In the genomic region with DNA sequence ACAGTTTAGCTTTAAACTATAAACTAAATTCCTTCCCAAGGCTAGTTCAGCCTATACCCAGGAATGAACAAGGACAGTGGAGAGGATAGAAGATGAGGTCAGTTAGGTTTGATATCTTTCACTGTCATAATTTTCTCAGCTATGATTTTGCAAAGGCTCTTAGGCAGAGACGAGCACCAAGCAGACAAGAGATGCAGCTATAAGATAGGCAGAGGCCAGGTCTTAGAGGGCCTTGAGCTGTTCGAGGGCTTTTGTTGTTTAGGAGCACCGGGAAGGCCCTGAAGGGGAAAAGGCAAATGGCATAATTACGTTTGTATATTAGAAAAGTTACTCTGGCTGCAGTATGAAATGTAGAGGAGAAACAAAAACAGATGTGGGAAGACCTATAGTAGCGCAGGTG, we compare ENCODE assay signal across 1 cellular context.
TF ChIP-seq lines count a peak whose summit lies in the region.

No MANE protein-coding gene starts in this region.

TF ChIP-seq in WTC11, 78 proteins besides CTCF, POLR2A, EP300 and RAD21:
- TF ChIP-seq, protein P1, sequence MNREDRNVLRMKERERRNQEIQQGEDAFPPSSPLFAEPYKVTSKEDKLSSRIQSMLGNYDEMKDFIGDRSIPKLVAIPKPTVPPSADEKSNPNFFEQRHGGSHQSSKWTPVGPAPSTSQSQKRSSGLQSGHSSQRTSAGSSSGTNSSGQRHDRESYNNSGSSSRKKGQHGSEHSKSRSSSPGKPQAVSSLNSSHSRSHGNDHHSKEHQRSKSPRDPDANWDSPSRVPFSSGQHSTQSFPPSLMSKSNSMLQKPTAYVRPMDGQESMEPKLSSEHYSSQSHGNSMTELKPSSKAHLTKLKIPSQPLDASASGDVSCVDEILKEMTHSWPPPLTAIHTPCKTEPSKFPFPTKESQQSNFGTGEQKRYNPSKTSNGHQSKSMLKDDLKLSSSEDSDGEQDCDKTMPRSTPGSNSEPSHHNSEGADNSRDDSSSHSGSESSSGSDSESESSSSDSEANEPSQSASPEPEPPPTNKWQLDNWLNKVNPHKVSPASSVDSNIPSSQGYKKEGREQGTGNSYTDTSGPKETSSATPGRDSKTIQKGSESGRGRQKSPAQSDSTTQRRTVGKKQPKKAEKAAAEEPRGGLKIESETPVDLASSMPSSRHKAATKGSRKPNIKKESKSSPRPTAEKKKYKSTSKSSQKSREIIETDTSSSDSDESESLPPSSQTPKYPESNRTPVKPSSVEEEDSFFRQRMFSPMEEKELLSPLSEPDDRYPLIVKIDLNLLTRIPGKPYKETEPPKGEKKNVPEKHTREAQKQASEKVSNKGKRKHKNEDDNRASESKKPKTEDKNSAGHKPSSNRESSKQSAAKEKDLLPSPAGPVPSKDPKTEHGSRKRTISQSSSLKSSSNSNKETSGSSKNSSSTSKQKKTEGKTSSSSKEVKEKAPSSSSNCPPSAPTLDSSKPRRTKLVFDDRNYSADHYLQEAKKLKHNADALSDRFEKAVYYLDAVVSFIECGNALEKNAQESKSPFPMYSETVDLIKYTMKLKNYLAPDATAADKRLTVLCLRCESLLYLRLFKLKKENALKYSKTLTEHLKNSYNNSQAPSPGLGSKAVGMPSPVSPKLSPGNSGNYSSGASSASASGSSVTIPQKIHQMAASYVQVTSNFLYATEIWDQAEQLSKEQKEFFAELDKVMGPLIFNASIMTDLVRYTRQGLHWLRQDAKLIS (CRISPR knock-in tag; IDR thresholded peaks at IDR 0.05; ENCODE audit: borderline replicate concordance) = no peak
- TF ChIP-seq, protein P2, sequence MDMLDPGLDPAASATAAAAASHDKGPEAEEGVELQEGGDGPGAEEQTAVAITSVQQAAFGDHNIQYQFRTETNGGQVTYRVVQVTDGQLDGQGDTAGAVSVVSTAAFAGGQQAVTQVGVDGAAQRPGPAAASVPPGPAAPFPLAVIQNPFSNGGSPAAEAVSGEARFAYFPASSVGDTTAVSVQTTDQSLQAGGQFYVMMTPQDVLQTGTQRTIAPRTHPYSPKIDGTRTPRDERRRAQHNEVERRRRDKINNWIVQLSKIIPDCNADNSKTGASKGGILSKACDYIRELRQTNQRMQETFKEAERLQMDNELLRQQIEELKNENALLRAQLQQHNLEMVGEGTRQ (CRISPR knock-in tag; IDR thresholded peaks at IDR 0.05) = no peak
- TF ChIP-seq ZNF396 (CRISPR knock-in tag; IDR thresholded peaks at IDR 0.05; ENCODE audit: borderline replicate concordance) (no peak), ZNF425 (CRISPR knock-in tag; conservative IDR thresholded peaks at IDR 0.05) (no peak), E2F1 (CRISPR knock-in tag; IDR thresholded peaks at IDR 0.05) (no peak), ESRRA (CRISPR knock-in tag; IDR thresholded peaks at IDR 0.05; ENCODE audit: borderline replicate concordance) (no peak), ZNF671 (CRISPR knock-in tag; IDR thresholded peaks at IDR 0.05) (no peak), ELF4 (CRISPR knock-in tag; IDR thresholded peaks at IDR 0.05; ENCODE audit: low read depth) (no peak), ZNF219 (CRISPR knock-in tag; IDR thresholded peaks at IDR 0.05; ENCODE audit: borderline replicate concordance) (no peak), HMGA2 (CRISPR knock-in tag; IDR thresholded peaks at IDR 0.05) (no peak), JUN (CRISPR knock-in tag; IDR thresholded peaks at IDR 0.05) (no peak)
- TF ChIP-seq, protein P3, sequence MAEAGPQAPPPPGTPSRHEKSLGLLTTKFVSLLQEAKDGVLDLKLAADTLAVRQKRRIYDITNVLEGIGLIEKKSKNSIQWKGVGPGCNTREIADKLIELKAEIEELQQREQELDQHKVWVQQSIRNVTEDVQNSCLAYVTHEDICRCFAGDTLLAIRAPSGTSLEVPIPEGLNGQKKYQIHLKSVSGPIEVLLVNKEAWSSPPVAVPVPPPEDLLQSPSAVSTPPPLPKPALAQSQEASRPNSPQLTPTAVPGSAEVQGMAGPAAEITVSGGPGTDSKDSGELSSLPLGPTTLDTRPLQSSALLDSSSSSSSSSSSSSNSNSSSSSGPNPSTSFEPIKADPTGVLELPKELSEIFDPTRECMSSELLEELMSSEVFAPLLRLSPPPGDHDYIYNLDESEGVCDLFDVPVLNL (CRISPR knock-in tag; IDR thresholded peaks at IDR 0.05; ENCODE audit: borderline replicate concordance, low read depth) = no peak
